ENCODE assay signal across 18 cellular contexts in the genomic region with DNA sequence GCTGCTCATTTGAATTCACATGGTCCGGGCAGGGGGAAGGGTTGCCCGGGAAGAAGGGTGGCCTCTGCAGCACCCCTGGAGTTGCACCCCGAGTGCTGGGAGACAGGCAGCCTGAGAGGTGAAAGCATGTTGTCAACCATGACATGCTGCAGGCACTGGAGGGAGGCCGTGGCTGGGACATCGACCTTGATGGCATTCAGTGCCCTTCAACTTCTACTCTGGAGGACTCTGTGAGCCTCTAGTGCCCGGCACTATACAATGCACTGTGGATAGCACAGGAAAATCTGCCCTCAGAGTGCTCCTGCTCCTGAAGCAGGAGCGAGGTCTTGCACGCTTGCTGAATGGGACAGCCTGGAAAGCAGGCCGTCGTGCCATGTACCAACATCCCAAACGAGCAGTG.
DNase-seq lines count a peak whose midpoint lies in the region; ATAC-seq, FAIRE-seq and TF ChIP-seq lines count a peak whose summit lies in the region.
"Had no signal": no experiment of that assay in that cellular context is flagged by ENCODE, and none has a peak within 500 bp of the region (broad histone marks: within the 10 kb centered on the region; RNA-seq: fewer than 3 reads in every experiment).

No MANE protein-coding gene starts in this region.

- ATAC-seq in Right ventricle myocardium superior (ENCODE audit: poor library complexity), result peak; percentile 59
- no peak for ATAC-seq in IMR-90 (ENCODE audit: low read depth)
- no peak for ATAC-seq in GM21737 (IDR thresholded peaks at IDR 0.05; ENCODE audit: unreplicated experiment)

- H2BK5ac ChIP-seq in IMR-90 (ENCODE audit: low read depth, low read length, poor library complexity, severe bottlenecking) (no peak overlapping the region), neuronal stem cell (ENCODE audit: low read length) (no peak overlapping the region)

- no peak for TF ChIP-seq RAD21 in IMR-90 (IDR thresholded peaks at IDR 0.05; ENCODE audit: low read length)

- no peak overlapping the region for H3K56ac ChIP-seq in IMR-90 (ENCODE audit: extremely low read depth, insufficient read depth, low read length)

- H4K8ac ChIP-seq in IMR-90 (ENCODE audit: low read depth in 2 of 2, low read length in 2 of 2), result no peak overlapping the region
- no peak overlapping the region for H4K8ac ChIP-seq in neuronal stem cell (ENCODE audit: low read depth, low read length)

- H2BK20ac ChIP-seq in IMR-90 (ENCODE audit: low read depth, low read length), result no peak overlapping the region

- CTCF ChIA-PET in IMR-90 (lab: Yijun Ruan, JAX), result no interaction called here

- H2AFZ ChIP-seq in IMR-90 (replicated peaks; ENCODE audit: low read length, poor library complexity) (no peak overlapping the region), neuronal stem cell (ENCODE audit: low read length) (no peak overlapping the region)

- H3K9ac ChIP-seq in IMR-90 (ENCODE audit: low read depth, low read length) (no peak overlapping the region), neuronal stem cell (ENCODE audit: low read depth, low read length, poor library complexity) (no peak overlapping the region)
- H3K9ac ChIP-seq: BLaER1 had no signal

- 73% methylated on average over 9 of the region's 11 CpGs; no CpG with 5 or more reads in 1 of the 2 experiments for WGBS in IMR-90 (ENCODE audit: extremely low coverage in 2 of 2, insufficient read length in 1 of 2), 2 experiments
- no CpG with 5 or more reads among the region's 11 CpGs for WGBS in neuronal stem cell (ENCODE audit: extremely low coverage in 2 of 2, insufficient read length in 2 of 2, insufficient replicate concordance in 1 of 2), 2 donors

- dilution Hi-C loops in IMR-90 (cut with HindIII; ENCODE audit: low sequenced_read_pairs, unreplicated experiment), result no loop called here

- no peak overlapping the region for H3K4me3 ChIP-seq in right atrium auricular region
- H3K4me3 ChIP-seq in IMR-90 (ENCODE audit: insufficient read depth, low read depth, low read length), result no peak overlapping the region
- H3K4me3 ChIP-seq in neuronal stem cell (ENCODE audit: low read length in 2 of 2), result no peak overlapping the region
- H3K4me3 ChIP-seq: BLaER1 had no signal

- H3K18ac ChIP-seq in IMR-90 (ENCODE audit: low read depth, low read length) (no peak overlapping the region), neuronal stem cell (ENCODE audit: low read length) (peak overlapping the region; percentile 22)

- H4K91ac ChIP-seq in IMR-90 (ENCODE audit: insufficient read depth, low read depth, low read length) (no peak overlapping the region), neuronal stem cell (ENCODE audit: low read depth, low read length, poor library complexity) (no peak overlapping the region)

- H3K27ac ChIP-seq in right atrium auricular region, result no peak overlapping the region
- no peak overlapping the region for H3K27ac ChIP-seq in IMR-90 (ENCODE audit: insufficient read depth, low read length)
- H3K27ac ChIP-seq in neuronal stem cell (replicated peaks; ENCODE audit: low read length), result no peak overlapping the region
- H3K27ac ChIP-seq: BLaER1 had no signal

- H2AK5ac ChIP-seq in IMR-90 (ENCODE audit: low read depth, low read length), result no peak overlapping the region
- no peak overlapping the region for H2AK5ac ChIP-seq in neuronal stem cell (ENCODE audit: low read depth, low read length)

- H3K4ac ChIP-seq in IMR-90 (ENCODE audit: low read depth, low read length) (no peak overlapping the region), neuronal stem cell (ENCODE audit: low read length) (no peak overlapping the region)

- in situ Hi-C loops in IMR-90 (cut with MboI; ENCODE audit: low sequenced_read_pairs), result no loop called here

- H3K36me3 ChIP-seq in right atrium auricular region (no peaks in the 10 kb centered on the region), IMR-90 (ENCODE audit: control insufficient read depth, insufficient read depth, low read length) (no peaks in the 10 kb centered on the region), neuronal stem cell (replicated peaks in 1 of 2; ENCODE audit: control insufficient read depth in 2 of 2, insufficient read depth in 2 of 2, low read length in 2 of 2) (no peaks in the 10 kb centered on the region)
- H3K36me3 ChIP-seq: BLaER1 had no signal

- H2BK12ac ChIP-seq in neuronal stem cell (ENCODE audit: low read length), result no peak overlapping the region

- TF ChIP-seq POLR2A in IMR-90 (IDR thresholded peaks at IDR 0.05; ENCODE audit: low read depth, low read length), result no peak

- H3K9me1 ChIP-seq in IMR-90 (ENCODE audit: insufficient read depth, low read length), result peaks cover 4% of the 10 kb centered on the region; the same call in 1 of the 2 replicates

- H3K79me1 ChIP-seq in IMR-90 (ENCODE audit: low read depth in 1 of 2, low read length in 2 of 2) (no peaks in the 10 kb centered on the region), neuronal stem cell (ENCODE audit: low read depth, low read length) (no peaks in the 10 kb centered on the region)

- H2BK120ac ChIP-seq in IMR-90 (ENCODE audit: low read depth, low read length) (no peak overlapping the region), neuronal stem cell (ENCODE audit: low read depth, low read length) (no peak overlapping the region)

- DNase-seq in Right ventricle myocardium superior, result no peak
- no peak for DNase-seq in right atrium auricular region (ENCODE audit: low spot score)
- no peak for DNase-seq in IMR-90
- no peak for DNase-seq in neuronal stem cell (ENCODE audit: low spot score)
- DNase-seq in urothelium cell line (ENCODE audit: low spot score), result no peak
- DNase-seq in dedifferentiated amniotic fluid mesenchymal stem cell (ENCODE audit: extremely low spot score), result no peak
- DNase-seq: 8988T; CD4-positive, alpha-beta memory T cell; DMS153; DMS79; GDM1; GOT3; H7 had no signal

- no TSS peak for BruUV-seq in IMR-90 (replicated peaks; lab: Mats Ljungman, UMichigan)

- H3K4me1 ChIP-seq in right atrium auricular region (peaks cover 0 to 35% of the 10 kb centered on the region in 2 donors), IMR-90 (ENCODE audit: control insufficient read depth, insufficient read depth, low read length) (no peaks in the 10 kb centered on the region), neuronal stem cell (ENCODE audit: control insufficient read depth in 2 of 2, insufficient read depth in 1 of 2, low read depth in 1 of 2, low read length in 2 of 2) (peaks cover 0 to 4% of the 10 kb centered on the region in 2 donors)

- POLR2A ChIA-PET in IMR-90 (lab: Charles Lee; ENCODE audit: unreplicated experiment), result no interaction called here

- H3K27me3 ChIP-seq in right atrium auricular region, result no peaks in the 10 kb centered on the region
- H3K27me3 ChIP-seq in IMR-90 (ENCODE audit: control insufficient read depth, insufficient read depth, low read length), result no peaks in the 10 kb centered on the region; the same call in 1 of the 2 replicates
- peaks cover 0 to 1% (median 0%) of the 10 kb centered on the region in 3 experiments for H3K27me3 ChIP-seq in neuronal stem cell (ENCODE audit: control insufficient read depth in 3 of 3, insufficient read depth in 3 of 3, low read depth in 1 of 3, low read length in 3 of 3)
- H3K27me3 ChIP-seq: BLaER1 had no signal

- H4K20me1 ChIP-seq in IMR-90 (ENCODE audit: insufficient read depth, low read length), result no peaks in the 10 kb centered on the region
- H4K20me1 ChIP-seq: BLaER1 had no signal

- FAIRE-seq in urothelium cell line (lab: Jason Lieb, UNC), result peak; percentile 90
- FAIRE-seq: GM12892, GM18507, HTR-8/SVneo had no signal

- H2AK9ac ChIP-seq in IMR-90 (replicated peaks; ENCODE audit: low read depth, low read length, poor library complexity), result peak overlapping the region; percentile 23

- H3K4me2 ChIP-seq in IMR-90 (ENCODE audit: low read depth, low read length), result no peak overlapping the region
- no peak overlapping the region for H3K4me2 ChIP-seq in neuronal stem cell (ENCODE audit: insufficient read depth, low read length, poor library complexity, severe bottlenecking)
- H3K4me2 ChIP-seq: BLaER1 had no signal

- intact Hi-C loops in Right ventricle myocardium superior (cut with DNase I), result no loop called here
- intact Hi-C loops in IMR-90 (cut with micrococcal nuclease), result no loop called here

- H3K9me3 ChIP-seq in right atrium auricular region, result no peaks in the 10 kb centered on the region
- H3K9me3 ChIP-seq in IMR-90 (ENCODE audit: control insufficient read depth, insufficient read depth, low read length), result no peaks in the 10 kb centered on the region
- no peaks in the 10 kb centered on the region for H3K9me3 ChIP-seq in neuronal stem cell (replicated peaks in 1 of 2; ENCODE audit: control insufficient read depth in 2 of 2, insufficient read depth in 1 of 2, low read depth in 1 of 2, low read length in 2 of 2)
- H3K9me3 ChIP-seq: BLaER1 had no signal

- H2BK15ac ChIP-seq in IMR-90 (ENCODE audit: low read depth, low read length), result no peak overlapping the region
- no peak overlapping the region for H2BK15ac ChIP-seq in neuronal stem cell (ENCODE audit: low read length)

- TF ChIP-seq CTCF in right atrium auricular region (IDR thresholded peaks at IDR 0.05) (no peak), IMR-90 (conservative IDR thresholded peaks at IDR 0.05; ENCODE audit: low read depth, low read length) (no peak)

- H4K5ac ChIP-seq in IMR-90 (ENCODE audit: low read depth, low read length), result no peak overlapping the region

- no peak overlapping the region for H3K14ac ChIP-seq in IMR-90 (replicated peaks; ENCODE audit: low read depth, low read length)
- no peak overlapping the region for H3K14ac ChIP-seq in neuronal stem cell (ENCODE audit: low read length)

- H3K23ac ChIP-seq in IMR-90 (ENCODE audit: low read depth, low read length), result no peak overlapping the region
- no peak overlapping the region for H3K23ac ChIP-seq in neuronal stem cell (ENCODE audit: low read depth, low read length, poor library complexity)

TF ChIP-seq in IMR-90, 13 proteins besides CTCF, POLR2A, EP300 and RAD21 (continues in another document):
- no peak for TF ChIP-seq NFE2L2 (IDR thresholded peaks at IDR 0.05; ENCODE audit: low read depth, low read length)
- TF ChIP-seq, protein P1, sequence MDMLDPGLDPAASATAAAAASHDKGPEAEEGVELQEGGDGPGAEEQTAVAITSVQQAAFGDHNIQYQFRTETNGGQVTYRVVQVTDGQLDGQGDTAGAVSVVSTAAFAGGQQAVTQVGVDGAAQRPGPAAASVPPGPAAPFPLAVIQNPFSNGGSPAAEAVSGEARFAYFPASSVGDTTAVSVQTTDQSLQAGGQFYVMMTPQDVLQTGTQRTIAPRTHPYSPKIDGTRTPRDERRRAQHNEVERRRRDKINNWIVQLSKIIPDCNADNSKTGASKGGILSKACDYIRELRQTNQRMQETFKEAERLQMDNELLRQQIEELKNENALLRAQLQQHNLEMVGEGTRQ (IDR thresholded peaks at IDR 0.05; ENCODE audit: low read depth, low read length), result no peak
- TF ChIP-seq, protein P2, sequence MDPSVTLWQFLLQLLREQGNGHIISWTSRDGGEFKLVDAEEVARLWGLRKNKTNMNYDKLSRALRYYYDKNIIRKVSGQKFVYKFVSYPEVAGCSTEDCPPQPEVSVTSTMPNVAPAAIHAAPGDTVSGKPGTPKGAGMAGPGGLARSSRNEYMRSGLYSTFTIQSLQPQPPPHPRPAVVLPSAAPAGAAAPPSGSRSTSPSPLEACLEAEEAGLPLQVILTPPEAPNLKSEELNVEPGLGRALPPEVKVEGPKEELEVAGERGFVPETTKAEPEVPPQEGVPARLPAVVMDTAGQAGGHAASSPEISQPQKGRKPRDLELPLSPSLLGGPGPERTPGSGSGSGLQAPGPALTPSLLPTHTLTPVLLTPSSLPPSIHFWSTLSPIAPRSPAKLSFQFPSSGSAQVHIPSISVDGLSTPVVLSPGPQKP (IDR thresholded peaks at IDR 0.05; ENCODE audit: borderline replicate concordance, low read depth, low read length), result no peak
